ENCODE assay signal across 1 cellular context in genomic region chr5:52895070-52895469, GRCh38.
TF ChIP-seq lines count a peak whose summit lies in the region.

No MANE protein-coding gene starts in this region.

TF ChIP-seq in GM23338, 12 proteins besides CTCF, POLR2A, EP300 and RAD21 (continued from another document):
- no peak for TF ChIP-seq ZNF462 (CRISPR knock-in tag; IDR thresholded peaks at IDR 0.05)
- TF ChIP-seq EZH2phosphoT487 (IDR thresholded peaks at IDR 0.05; ENCODE audit: unreplicated experiment) = no peak
- no peak for TF ChIP-seq CREB1 (CRISPR knock-in tag; IDR thresholded peaks at IDR 0.05; ENCODE audit: low read depth)
- no peak for TF ChIP-seq ZNF331 (CRISPR knock-in tag; IDR thresholded peaks at IDR 0.05; ENCODE audit: low read depth)
- TF ChIP-seq EZH2 (IDR thresholded peaks at IDR 0.05; ENCODE audit: low read depth, unreplicated experiment) = no peak
